Comparison of ENCODE assay signal across 9 cellular contexts in genomic region chrX:119503484-119503861, GRCh38. TPM values are rescaled to one million over a fixed set of nuclear protein-coding genes. Genes with fewer than 3 reads are reported as not detected.
A peak's percentile ranks its signal among the peaks of the same experiment; 100 is the strongest.
DNase-seq lines count a peak whose midpoint lies in the region; FAIRE-seq and TF ChIP-seq lines count a peak whose summit lies in the region.
"Had no signal": no experiment of that assay in that cellular context is flagged by ENCODE, and none has a peak within 500 bp of the region (broad histone marks: within the 10 kb centered on the region; RNA-seq: fewer than 3 reads in every experiment).

No MANE protein-coding gene starts in this region.

- peak; percentile 80 for DNase-seq in HCEC 1CT
- DNase-seq in adipocyte (ENCODE audit: low read depth), result peak; percentile 80
- DNase-seq in iris pigment epithelial cell (ENCODE audit: low read depth), result peak; percentile 79
- peak; percentile 72 for DNase-seq in small intestine
- DNase-seq in DMS 273 (lab: John Stamatoyannopoulos, UW; ENCODE audit: unreplicated experiment), result no peak
- no peak for DNase-seq in GM12892 (ENCODE audit: insufficient read length)
- no peak for DNase-seq in retina
- DNase-seq in activated CD4-positive, CD25-positive, alpha-beta regulatory T cell (lab: John Stamatoyannopoulos, UW), result no peak
- DNase-seq: stimulated activated CD4-positive, alpha-beta T cell treated with anti-CD3 and anti-CD28 coated beads, Interleukin-15, amount 100 ng/mL, for 24 hours had no signal

- no peaks in the 10 kb centered on the region for H3K36me3 ChIP-seq in adipocyte (ENCODE audit: control insufficient read depth, insufficient read depth, low read length, severe bottlenecking)
- H3K36me3 ChIP-seq in small intestine (ENCODE audit: control insufficient read depth in 2 of 2, insufficient read depth in 2 of 2, low read length in 2 of 2), result no peaks in the 10 kb centered on the region

- no peaks in the 10 kb centered on the region for H3K9me3 ChIP-seq in adipocyte (ENCODE audit: control insufficient read depth, low read length)
- H3K9me3 ChIP-seq in small intestine (ENCODE audit: control insufficient read depth, low read depth), result no peaks in the 10 kb centered on the region

- H3K27me3 ChIP-seq in adipocyte (replicated peaks; ENCODE audit: control insufficient read depth, insufficient read depth, low read length) (no peaks in the 10 kb centered on the region), small intestine (ENCODE audit: control insufficient read depth in 2 of 2, insufficient read depth in 2 of 2, low read length in 2 of 2) (no peaks in the 10 kb centered on the region)

- WGBS in small intestine, 3 donors, result 14 to 51% (median 47%) methylated on average over 1 to 2 of the region's 2 CpGs

- no peak for TF ChIP-seq POLR2A in GM12892 (IDR thresholded peaks at IDR 0.05; ENCODE audit: low read depth, low read length)

- peak overlapping the region; percentile 88 to 98 for H3K27ac ChIP-seq in small intestine (ENCODE audit: low read depth in 1 of 2, low read length in 1 of 2)

- H3K4me3 ChIP-seq in adipocyte (ENCODE audit: low read length) (no peak overlapping the region), small intestine (ENCODE audit: low read depth in 1 of 2, low read length in 2 of 2) (no peak overlapping the region)

- H3K9ac ChIP-seq in adipocyte (ENCODE audit: low read length), result no peak overlapping the region

- H3K4me1 ChIP-seq in adipocyte (ENCODE audit: control insufficient read depth, insufficient read depth, low read length) (peaks cover 11% of the 10 kb centered on the region), small intestine (ENCODE audit: control insufficient read depth in 2 of 2, insufficient read depth in 1 of 2, low read depth in 1 of 2, low read length in 1 of 2) (peaks cover 0 to 2% of the 10 kb centered on the region in 2 donors)

- no peak for FAIRE-seq in small intestine (lab: Jason Lieb, UNC)
- FAIRE-seq in GM12892 (lab: Jason Lieb, UNC), result no peak

RNA-seq across cellular contexts. Expression of gene SLC25A5, which starts 35.2 kb away (rescaled TPM):
- polyA plus RNA-seq in small intestine, result 1,000 to 10,000 TPM in 2 of 3 donors, 100 to 1,000 TPM in 1; 850 to 1,883 (median 1,700) TPM
- 461 TPM for polyA plus RNA-seq in GM12892 (2012; ENCODE audit: missing spikeins)

Comparison
In these comparisons a context has a peak if more than half of its experiments do, and no peak if none do; other contexts are left out.
1. DNase-seq: peak in HCEC 1CT (single experiment), adipocyte (single experiment), iris pigment epithelial cell (single experiment) and small intestine (single experiment); none in DMS 273 (single experiment), GM12892 (single experiment), retina (single experiment) and activated CD4-positive, CD25-positive, alpha-beta regulatory T cell (0 of 4).